ENCODE assay signal across 14 cellular contexts in the genomic region with DNA sequence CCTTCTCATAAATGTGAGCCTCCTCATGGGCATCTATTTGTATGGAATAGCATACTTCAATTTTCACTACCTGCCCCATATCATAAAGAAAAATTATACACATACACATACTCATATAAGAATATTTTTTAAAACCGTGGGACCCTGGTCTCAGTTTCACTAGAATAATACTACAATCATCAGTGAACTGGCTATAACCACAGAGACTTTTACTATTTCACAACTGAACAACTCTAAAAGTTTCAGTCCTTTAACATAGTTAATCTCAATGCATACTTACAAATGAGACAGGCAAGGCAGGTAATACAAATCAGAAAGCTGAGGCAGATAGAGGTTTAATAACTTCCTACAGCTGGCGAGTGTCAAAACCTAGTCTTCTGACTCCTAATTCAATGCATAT.
DNase-seq lines count a peak whose midpoint lies in the region; ATAC-seq and TF ChIP-seq lines count a peak whose summit lies in the region.
"Had no signal": no experiment of that assay in that cellular context is flagged by ENCODE, and none has a peak within 500 bp of the region (broad histone marks: within the 10 kb centered on the region; RNA-seq: fewer than 3 reads in every experiment).

No MANE protein-coding gene starts in this region.

- no peak overlapping the region for H3K4me3 ChIP-seq in BE2C (ENCODE audit: low read depth, low read length)
- H3K4me3 ChIP-seq in effector memory CD4-positive, alpha-beta T cell (ENCODE audit: insufficient read depth, low read depth, low read length, poor library complexity, severe bottlenecking): no peak overlapping the region
- H3K4me3 ChIP-seq: HAP-1 had no signal

- H3K27ac Mint-ChIP-seq in activated naive CD8-positive, alpha-beta T cell treated with anti-CD3 and anti-CD28 coated beads for 36 hours: no peak overlapping the region

- peaks cover 7% of the 10 kb centered on the region for H3K4me1 Mint-ChIP-seq in activated naive CD8-positive, alpha-beta T cell treated with anti-CD3 and anti-CD28 coated beads for 36 hours

- TF ChIP-seq CTCF in BE2C (IDR thresholded peaks at IDR 0.05; ENCODE audit: low read depth, low read length): no peak

- no peaks in the 10 kb centered on the region for H3K36me3 ChIP-seq in BE2C
- H3K36me3 ChIP-seq in effector memory CD4-positive, alpha-beta T cell (ENCODE audit: control insufficient read depth, insufficient read depth, low read length): no peaks in the 10 kb centered on the region
- H3K36me3 ChIP-seq: HAP-1 had no signal

- no peak overlapping the region for H3K4me3 Mint-ChIP-seq in activated naive CD8-positive, alpha-beta T cell treated with anti-CD3 and anti-CD28 coated beads for 36 hours
- H3K4me3 Mint-ChIP-seq: CD4-positive, CD25-positive, alpha-beta regulatory T cell had no signal

- H3K9me3 Mint-ChIP-seq in activated naive CD8-positive, alpha-beta T cell treated with anti-CD3 and anti-CD28 coated beads for 36 hours: no peaks in the 10 kb centered on the region
- H3K9me3 Mint-ChIP-seq: CD4-positive, CD25-positive, alpha-beta regulatory T cell had no signal

- peaks cover 3% of the 10 kb centered on the region; the same call in 1 of the 2 replicates for H3K4me1 ChIP-seq in BE2C
- H3K4me1 ChIP-seq in effector memory CD4-positive, alpha-beta T cell (ENCODE audit: control insufficient read depth, insufficient read depth, low read length, poor library complexity, severe bottlenecking): no peaks in the 10 kb centered on the region
- H3K4me1 ChIP-seq: HAP-1 had no signal

- H3K9me3 ChIP-seq in BE2C: no peaks in the 10 kb centered on the region
- H3K9me3 ChIP-seq in effector memory CD4-positive, alpha-beta T cell (ENCODE audit: control insufficient read depth, low read length): no peaks in the 10 kb centered on the region
- H3K9me3 ChIP-seq: HAP-1 had no signal

- no peaks in the 10 kb centered on the region for H3K27me3 ChIP-seq in BE2C
- no peaks in the 10 kb centered on the region for H3K27me3 ChIP-seq in effector memory CD4-positive, alpha-beta T cell (replicated peaks; ENCODE audit: control insufficient read depth, insufficient read depth, low read length, poor library complexity, severe bottlenecking)

- H3K36me3 Mint-ChIP-seq in activated naive CD8-positive, alpha-beta T cell treated with anti-CD3 and anti-CD28 coated beads for 36 hours: peaks cover 9% of the 10 kb centered on the region

- no peak overlapping the region for H3K27ac ChIP-seq in effector memory CD4-positive, alpha-beta T cell (ENCODE audit: insufficient read depth, low read length, poor library complexity, severe bottlenecking)

- H3K27me3 Mint-ChIP-seq in activated naive CD8-positive, alpha-beta T cell treated with anti-CD3 and anti-CD28 coated beads for 36 hours: no peaks in the 10 kb centered on the region
- H3K27me3 Mint-ChIP-seq: CD4-positive, CD25-positive, alpha-beta regulatory T cell had no signal

- ATAC-seq in GM18498 (IDR thresholded peaks at IDR 0.05; ENCODE audit: unreplicated experiment) (peak; percentile 72), GM19463 (IDR thresholded peaks at IDR 0.05; ENCODE audit: unreplicated experiment) (peak; percentile 62), HG02885 (IDR thresholded peaks at IDR 0.05; ENCODE audit: poor library complexity, unreplicated experiment) (peak; percentile 54), HG03439 (IDR thresholded peaks at IDR 0.05; ENCODE audit: unreplicated experiment) (no peak)
- ATAC-seq: HepG2 had no signal

- peak; percentile 25 for DNase-seq in NCI-H69 (lab: John Stamatoyannopoulos, UW)
- DNase-seq in BE2C: no peak
- no peak for DNase-seq in activated naive CD8-positive, alpha-beta T cell treated with anti-CD3 and anti-CD28 coated beads for 36 hours
- no peak for DNase-seq in effector memory CD4-positive, alpha-beta T cell
- DNase-seq: CD4-positive, CD25-positive, alpha-beta regulatory T cell; DMS79; NCI-H510A; SIG-M5 had no signal
